8 cellular contexts compared by ENCODE assay signal in genomic region chr2:126776255-126776654, GRCh38.
DNase-seq lines count a peak whose midpoint lies in the region; ATAC-seq and TF ChIP-seq lines count a peak whose summit lies in the region.

No MANE protein-coding gene starts in this region.

- peak overlapping the region; percentile 10 for H3K27ac Mint-ChIP-seq in activated CD4-positive, alpha-beta T cell treated with anti-CD3 and anti-CD28 coated beads, Interleukin-2, amount 10 ng/mL, durations not matched to agents 24 days and 14 days
- H3K27ac Mint-ChIP-seq in activated CD4-positive, alpha-beta memory T cell treated with anti-CD3 and anti-CD28 coated beads, Interleukin-2, amount 10 ng/mL, durations not matched to agents 7 days and 5 days: no peak overlapping the region
- peak overlapping the region in 2 of 6 donors; percentile 37 to 64 for H3K27ac Mint-ChIP-seq in immature natural killer cell

- 24 to 50% methylated on average over 2 to 9 of the region's 9 CpGs for WGBS in testis, 2 donors

- DNase-seq in activated CD4-positive, alpha-beta T cell treated with anti-CD3 and anti-CD28 coated beads, Interleukin-2, amount 10 ng/mL, durations not matched to agents 24 days and 14 days: peak; percentile 60
- no peak for DNase-seq in activated CD4-positive, alpha-beta T cell treated with anti-CD3 and anti-CD28 coated beads for 4 hours
- DNase-seq in activated CD4-positive, alpha-beta memory T cell treated with anti-CD3 and anti-CD28 coated beads, Interleukin-2, amount 10 ng/mL, durations not matched to agents 7 days and 5 days: no peak
- DNase-seq in immature natural killer cell: no peak
- peak; percentile 21 for DNase-seq in testis
- no peak for DNase-seq in cerebellar cortex (ENCODE audit: low spot score)
- DNase-seq in NCI-H2171 treated with DMSO at 0.1 percent for 48 hours (lab: John Stamatoyannopoulos, UW): no peak

- peaks cover 29% of the 10 kb centered on the region for H3K27me3 Mint-ChIP-seq in activated CD4-positive, alpha-beta T cell treated with anti-CD3 and anti-CD28 coated beads, Interleukin-2, amount 10 ng/mL, durations not matched to agents 24 days and 14 days
- peaks cover 29% of the 10 kb centered on the region for H3K27me3 Mint-ChIP-seq in activated CD4-positive, alpha-beta memory T cell treated with anti-CD3 and anti-CD28 coated beads, Interleukin-2, amount 10 ng/mL, durations not matched to agents 7 days and 5 days
- H3K27me3 Mint-ChIP-seq in immature natural killer cell (ENCODE audit: low read depth in 3 of 3): peaks cover 5 to 12% (median 7%) of the 10 kb centered on the region in 3 donors

- H3K36me3 Mint-ChIP-seq in activated CD4-positive, alpha-beta T cell treated with anti-CD3 and anti-CD28 coated beads, Interleukin-2, amount 10 ng/mL, durations not matched to agents 24 days and 14 days (ENCODE audit: low read depth): no peaks in the 10 kb centered on the region
- H3K36me3 Mint-ChIP-seq in activated CD4-positive, alpha-beta memory T cell treated with anti-CD3 and anti-CD28 coated beads, Interleukin-2, amount 10 ng/mL, durations not matched to agents 7 days and 5 days (ENCODE audit: low read depth): no peaks in the 10 kb centered on the region
- H3K36me3 Mint-ChIP-seq in immature natural killer cell: no peaks in the 10 kb centered on the region

- TF ChIP-seq POLR2A in testis (IDR thresholded peaks at IDR 0.05): no peak

- TF ChIP-seq CTCF in testis (IDR thresholded peaks at IDR 0.05): no peak

- peaks cover 13% of the 10 kb centered on the region for H3K4me1 Mint-ChIP-seq in activated CD4-positive, alpha-beta T cell treated with anti-CD3 and anti-CD28 coated beads, Interleukin-2, amount 10 ng/mL, durations not matched to agents 24 days and 14 days
- peaks cover 15% of the 10 kb centered on the region for H3K4me1 Mint-ChIP-seq in activated CD4-positive, alpha-beta memory T cell treated with anti-CD3 and anti-CD28 coated beads, Interleukin-2, amount 10 ng/mL, durations not matched to agents 7 days and 5 days
- H3K4me1 Mint-ChIP-seq in immature natural killer cell: peaks cover 13 to 19% of the 10 kb centered on the region in 2 donors

- POLR2A ChIA-PET in activated CD4-positive, alpha-beta memory T cell treated with anti-CD3 and anti-CD28 coated beads, Interleukin-2, amount 10 ng/mL, durations not matched to agents 7 days and 5 days (lab: Charles Lee): interaction anchor here (1.2 to 1.6 kb wide), 4 partner anchors 14 to 248 kb away, joined by 3 to 8 read pairs (median 4); partner anchors contain the start of gene GYPC

- no peaks in the 10 kb centered on the region for H3K36me3 ChIP-seq in testis (ENCODE audit: low read depth, missing control alignments)

- H3K4me3 ChIP-seq in testis: peak overlapping the region; percentile 36 to 58

- no peaks in the 10 kb centered on the region for H3K9me3 Mint-ChIP-seq in activated CD4-positive, alpha-beta T cell treated with anti-CD3 and anti-CD28 coated beads, Interleukin-2, amount 10 ng/mL, durations not matched to agents 24 days and 14 days
- no peaks in the 10 kb centered on the region for H3K9me3 Mint-ChIP-seq in activated CD4-positive, alpha-beta memory T cell treated with anti-CD3 and anti-CD28 coated beads, Interleukin-2, amount 10 ng/mL, durations not matched to agents 7 days and 5 days
- H3K9me3 Mint-ChIP-seq in immature natural killer cell: no peaks in the 10 kb centered on the region

- H3K4me3 Mint-ChIP-seq in activated CD4-positive, alpha-beta T cell treated with anti-CD3 and anti-CD28 coated beads, Interleukin-2, amount 10 ng/mL, durations not matched to agents 24 days and 14 days: peak overlapping the region; percentile 81
- peak overlapping the region; percentile 75 for H3K4me3 Mint-ChIP-seq in activated CD4-positive, alpha-beta memory T cell treated with anti-CD3 and anti-CD28 coated beads, Interleukin-2, amount 10 ng/mL, durations not matched to agents 7 days and 5 days
- H3K4me3 Mint-ChIP-seq in immature natural killer cell: peak overlapping the region; percentile 68 to 97 (median 86)

- H3K9me3 ChIP-seq in testis: no peaks in the 10 kb centered on the region

- H3K4me1 ChIP-seq in testis: no peaks in the 10 kb centered on the region

- intact Hi-C loops in activated CD4-positive, alpha-beta T cell treated with anti-CD3 and anti-CD28 coated beads, Interleukin-2, amount 10 ng/mL, durations not matched to agents 24 days and 14 days (cut with micrococcal nuclease): loop anchor here (2.0 to 10.0 kb wide), 3 partner anchors 119 to 531 kb away; partner anchors contain the start of gene GYPC
- intact Hi-C loops in testis (cut with DNase I; ENCODE audit: low total_unique reads): loop anchor here (5.0 kb wide), 1 partner anchor 249 kb away; no protein-coding TSS in a partner anchor

- H3K27me3 ChIP-seq in testis: no peaks in the 10 kb centered on the region

- no peak for ATAC-seq in GM21423 (IDR thresholded peaks at IDR 0.05; ENCODE audit: unreplicated experiment)

- H3K27ac ChIP-seq in testis: no peak overlapping the region

- CTCF ChIA-PET in activated CD4-positive, alpha-beta memory T cell treated with anti-CD3 and anti-CD28 coated beads, Interleukin-2, amount 10 ng/mL, durations not matched to agents 7 days and 5 days (lab: Charles Lee): interaction anchor here (0.7 to 5.5 kb wide), 21 partner anchors 13 to 418 kb away, joined by 3 to 100 read pairs (median 4); partner anchors contain the start of gene GYPC

Comparison
In these comparisons a context has a peak if more than half of its experiments do, and no peak if none do; other contexts are left out.
1. DNase-seq: peak in activated CD4-positive, alpha-beta T cell treated with anti-CD3 and anti-CD28 coated beads, Interleukin-2, amount 10 ng/mL, durations not matched to agents 24 days and 14 days (single experiment) and testis (single experiment); none in activated CD4-positive, alpha-beta T cell treated with anti-CD3 and anti-CD28 coated beads for 4 hours (0 of 2), activated CD4-positive, alpha-beta memory T cell treated with anti-CD3 and anti-CD28 coated beads, Interleukin-2, amount 10 ng/mL, durations not matched to agents 7 days and 5 days (single experiment), immature natural killer cell (0 of 3), cerebellar cortex (single experiment) and NCI-H2171 treated with DMSO at 0.1 percent for 48 hours (single experiment).
2. Peak in every context shown above with its lines, with median percentiles within 50 percentile points of each other: H3K4me3 Mint-ChIP-seq.